16 cellular contexts compared by ENCODE assay signal in genomic region chr11:129580278-129580677, GRCh38.
"Had no signal": no experiment of that assay in that cellular context is flagged by ENCODE, and none has a peak within 500 bp of the region (broad histone marks: within the 10 kb centered on the region; RNA-seq: fewer than 3 reads in every experiment).

No MANE protein-coding gene starts in this region.

- H3K27ac ChIP-seq: right lobe of liver, thoracic aorta had no signal

- DNase-seq: activated CD4-positive, alpha-beta memory T cell treated with anti-CD3 and anti-CD28 coated beads for 36 hours; activated CD4-positive, alpha-beta T cell treated with anti-CD3 and anti-CD28 coated beads for 48 hours; activated naive CD4-positive, alpha-beta T cell treated with Interleukin-2 at 50 U/mL for 16 hours; activated naive CD8-positive, alpha-beta T cell treated with anti-CD3 and anti-CD28 coated beads, Interleukin-2, amount 10 ng/mL, durations not matched to agents 7 days and 5 days; activated T-cell treated with anti-CD3 and anti-CD28 coated beads, Interleukin-2, amount 50 U/mL, for 48 hours; cortex of kidney; endodermal cell; kidney; mammary epithelial cell; midbrain; nucleus accumbens; right lobe of liver; small intestine; stimulated activated CD4-positive, alpha-beta T cell treated with anti-CD3 and anti-CD28 coated beads, Interleukin-2, amount 100 ng/mL, for 24 hours; stimulated activated naive B cell treated with anti-CD40 and anti-IgM and Interleukin-4, amounts not matched to agents 10 μg/mL and 1 μg/mL and 100 μg/mL, for 72 hours had no signal

- H3K4me3 ChIP-seq: right lobe of liver, thoracic aorta had no signal

- H3K36me3 ChIP-seq: right lobe of liver, thoracic aorta had no signal

- H3K4me1 ChIP-seq: right lobe of liver had no signal

- H3K27me3 ChIP-seq: right lobe of liver had no signal

- H3K9me3 ChIP-seq: right lobe of liver, thoracic aorta had no signal

- ATAC-seq: stimulated activated naive B cell treated with anti-CD40 and anti-IgM and Interleukin-4, amounts not matched to agents 10 μg/mL and 1 μg/mL and 100 μg/mL, for 72 hours had no signal
